In genomic region chr5:71601222-71602026, GRCh38 we compare ENCODE assay signal across 1 cellular context.
TF ChIP-seq lines count a peak whose summit lies in the region.

No MANE protein-coding gene starts in this region.

TF ChIP-seq in HEK293, 187 proteins besides CTCF, POLR2A, EP300 and RAD21 (continued from another document and continues in another):
- 0 out of 2 replicates have a peak, but pooled peaks have one; percentile 24 for TF ChIP-seq ZNF692 (tag by site-specific recombination; IDR thresholded peaks at IDR 0.05)
- no peak for TF ChIP-seq ZNF747 (tag by site-specific recombination; IDR thresholded peaks at IDR 0.05)
- TF ChIP-seq ZNF843 (tag by site-specific recombination; IDR thresholded peaks at IDR 0.05): peak; percentile 80
- TF ChIP-seq MZF1 (tag by site-specific recombination; IDR thresholded peaks at IDR 0.05; ENCODE audit: borderline replicate concordance): peak; percentile 36; the same call in 1 of the 2 replicates
- no peak for TF ChIP-seq ZNF514 (tag by site-specific recombination; IDR thresholded peaks at IDR 0.05)
- peak; percentile 81 for TF ChIP-seq ZNF184 (tag by site-specific recombination; IDR thresholded peaks at IDR 0.05)
- TF ChIP-seq ZNF169 (tag by site-specific recombination; IDR thresholded peaks at IDR 0.05): no peak
- no peak for TF ChIP-seq ZNF114 (tag by site-specific recombination; IDR thresholded peaks at IDR 0.05)
- TF ChIP-seq ZNF629 (tag by site-specific recombination; IDR thresholded peaks at IDR 0.05): peak; percentile 93
- 0 out of 2 replicates have a peak, but pooled peaks have one; percentile 19 for TF ChIP-seq ZSCAN30 (tag by site-specific recombination; IDR thresholded peaks at IDR 0.05)
- TF ChIP-seq SCRT2 (tag by site-specific recombination; IDR thresholded peaks at IDR 0.05): peak; percentile 25; the same call in 1 of the 2 replicates
- no peak for TF ChIP-seq ZNF148 (tag by site-specific recombination; IDR thresholded peaks at IDR 0.05; ENCODE audit: borderline replicate concordance)
- no peak for TF ChIP-seq PATZ1 (tag by site-specific recombination; IDR thresholded peaks at IDR 0.05)
- no peak for TF ChIP-seq ZNF248 (tag by site-specific recombination; IDR thresholded peaks at IDR 0.05)
- TF ChIP-seq ZNF521 (tag by site-specific recombination; IDR thresholded peaks at IDR 0.05): no peak
- TF ChIP-seq ZNF530 (tag by site-specific recombination; IDR thresholded peaks at IDR 0.05; ENCODE audit: low read depth): no peak
- TF ChIP-seq PRDM10 (tag by site-specific recombination; IDR thresholded peaks at IDR 0.05): no peak
- TF ChIP-seq PRDM6 (tag by site-specific recombination; IDR thresholded peaks at IDR 0.05): peak; percentile 99
- peak; percentile 93 for TF ChIP-seq ZNF449 (tag by site-specific recombination; IDR thresholded peaks at IDR 0.05)
- TF ChIP-seq GLI2 (tag by site-specific recombination; IDR thresholded peaks at IDR 0.05; ENCODE audit: borderline replicate concordance, low read depth): no peak; the same call in 1 of the 2 replicates
- TF ChIP-seq TSHZ1 (tag by site-specific recombination; IDR thresholded peaks at IDR 0.05; ENCODE audit: borderline replicate concordance): peak; percentile 77
- no peak for TF ChIP-seq ZNF664 (tag by site-specific recombination; IDR thresholded peaks at IDR 0.05)
- TF ChIP-seq SP7 (tag by site-specific recombination; IDR thresholded peaks at IDR 0.05): peak; percentile 90
- TF ChIP-seq ZNF155 (tag by site-specific recombination; IDR thresholded peaks at IDR 0.05): no peak
- TF ChIP-seq ZEB2 (tag by site-specific recombination; IDR thresholded peaks at IDR 0.05): peak; percentile 65
- no peak for TF ChIP-seq ZNF580 (tag by site-specific recombination; IDR thresholded peaks at IDR 0.05)
- TF ChIP-seq ZBTB44 (tag by site-specific recombination; IDR thresholded peaks at IDR 0.05): no peak
- TF ChIP-seq SP2 (tag by site-specific recombination; IDR thresholded peaks at IDR 0.05): no peak
- TF ChIP-seq ZNF10 (tag by site-specific recombination; IDR thresholded peaks at IDR 0.05): peak; percentile 73
- TF ChIP-seq ZNF23 (tag by site-specific recombination; IDR thresholded peaks at IDR 0.05; ENCODE audit: borderline replicate concordance): no peak
- no peak for TF ChIP-seq ZNF626 (tag by site-specific recombination; IDR thresholded peaks at IDR 0.05)
